In the genomic region with DNA sequence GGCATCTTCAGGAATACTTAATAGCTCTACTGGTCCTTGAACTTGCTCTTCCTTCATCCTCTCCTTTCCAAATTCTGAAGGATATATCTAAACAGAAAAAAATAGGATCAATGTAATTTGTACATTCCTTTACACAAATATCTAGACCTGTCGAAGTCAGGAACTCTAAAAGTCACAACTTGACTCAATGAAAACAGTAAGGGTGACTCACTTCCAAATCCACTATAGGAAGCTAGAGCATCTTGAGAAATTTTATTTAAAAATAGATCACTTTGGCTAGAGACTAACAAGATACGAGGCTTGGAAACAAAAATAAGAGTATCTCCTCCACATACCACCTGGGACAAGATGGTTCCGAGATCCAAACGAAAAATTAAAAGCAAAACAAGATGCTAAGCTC, we compare ENCODE assay signal across 11 cellular contexts.
"Had no signal": no experiment of that assay in that cellular context is flagged by ENCODE, and none has a peak within 500 bp of the region (broad histone marks: within the 10 kb centered on the region; RNA-seq: fewer than 3 reads in every experiment).

No MANE protein-coding gene starts in this region.

- H3K27ac Mint-ChIP-seq: activated naive CD4-positive, alpha-beta T cell treated with anti-CD3 and anti-CD28 coated beads, Interleukin-2, amount 10 ng/mL, durations not matched to agents 7 days and 5 days; activated T-helper 2 cell treated with anti-CD3 and anti-CD28 coated beads, Interferon-gamma antibody, Interleukin-2, Interleukin-4, amounts not matched to agents 10 μg/mL and 5 μg/mL and 100 μg/mL, durations not matched to agents 14 hours and 24 hours and 36 hours; dendritic cell treated with granulocyte-macrophage colony-stimulating factor and Interleukin-4, amounts not matched to agents 40 ng/mL and 50 ng/mL, for 4 days had no signal

- H3K27me3 Mint-ChIP-seq: activated naive CD4-positive, alpha-beta T cell treated with anti-CD3 and anti-CD28 coated beads, Interleukin-2, amount 10 ng/mL, durations not matched to agents 7 days and 5 days; dendritic cell treated with granulocyte-macrophage colony-stimulating factor and Interleukin-4, amounts not matched to agents 40 ng/mL and 50 ng/mL, for 4 days; naive B cell had no signal

- H3K9me3 Mint-ChIP-seq: activated naive CD4-positive, alpha-beta T cell treated with anti-CD3 and anti-CD28 coated beads, Interleukin-2, amount 10 ng/mL, durations not matched to agents 7 days and 5 days; activated T-helper 2 cell treated with anti-CD3 and anti-CD28 coated beads, Interferon-gamma antibody, Interleukin-2, Interleukin-4, amounts not matched to agents 10 μg/mL and 5 μg/mL and 100 μg/mL, durations not matched to agents 14 hours and 24 hours and 36 hours; dendritic cell treated with granulocyte-macrophage colony-stimulating factor and Interleukin-4, amounts not matched to agents 40 ng/mL and 50 ng/mL, for 4 days; naive B cell had no signal

- ATAC-seq: lower lobe of right lung had no signal

- H3K4me3 Mint-ChIP-seq: activated naive CD4-positive, alpha-beta T cell treated with anti-CD3 and anti-CD28 coated beads, Interleukin-2, amount 10 ng/mL, durations not matched to agents 7 days and 5 days; dendritic cell treated with granulocyte-macrophage colony-stimulating factor and Interleukin-4, amounts not matched to agents 40 ng/mL and 50 ng/mL, for 4 days; naive B cell had no signal

- DNase-seq: activated CD4-positive, alpha-beta T cell treated with anti-CD3 and anti-CD28 coated beads for 4 hours; activated CD8-positive, alpha-beta memory T cell treated with anti-CD3 and anti-CD28 coated beads for 24 hours; activated naive CD4-positive, alpha-beta T cell treated with anti-CD3 and anti-CD28 coated beads, Interleukin-2, amount 10 ng/mL, durations not matched to agents 7 days and 5 days; adrenal gland; central memory CD4-positive, alpha-beta T cell; hypothalamus; lower lobe of right lung; T1000 had no signal
